Comparison of ENCODE assay signal across 9 cellular contexts in genomic region chr5:1204693-1205242, GRCh38. TPM values are rescaled to one million over a fixed set of nuclear protein-coding genes. Genes with fewer than 3 reads are reported as not detected.
DNase-seq lines count a peak whose midpoint lies in the region; ATAC-seq and TF ChIP-seq lines count a peak whose summit lies in the region.
"Had no signal": no experiment of that assay in that cellular context is flagged by ENCODE, and none has a peak within 500 bp of the region (broad histone marks: within the 10 kb centered on the region; RNA-seq: fewer than 3 reads in every experiment).

No MANE protein-coding gene starts in this region.

- H3K27me3 Mint-ChIP-seq in CD14-positive monocyte (ENCODE audit: low read depth in 3 of 3), result peaks cover 3 to 4% (median 3%) of the 10 kb centered on the region in 3 donors

- DNase-seq in T47D (ENCODE audit: low read depth in 1 of 2, low spot score in 1 of 2) (peak; percentile 82 to 91), breast epithelium (ENCODE audit: low spot score in 2 of 2) (no peak), OCI-M1 (lab: John Stamatoyannopoulos, UW) (peak; percentile 81), fibroblast of pulmonary artery (ENCODE audit: low read depth) (peak; percentile 31), transverse colon (no peak), CD14-positive monocyte (ENCODE audit: low spot score) (no peak)
- DNase-seq in activated T-cell treated with anti-CD3 and anti-CD28 coated beads, Interleukin-2, amount 50 U/mL, for 1 hour, result no peak
- DNase-seq: activated CD8-positive, alpha-beta T cell treated with anti-CD3 and anti-CD28 coated beads, Interleukin-2, amount 10 ng/mL, durations not matched to agents 7 days and 5 days had no signal

- H3K4me3 ChIP-seq in breast epithelium (no peak overlapping the region), fibroblast of pulmonary artery (replicated peaks; ENCODE audit: low read depth, low read length) (no peak overlapping the region), transverse colon (no peak overlapping the region)

- WGBS in transverse colon (ENCODE audit: low coverage in 1 of 2), 2 donors, result 27 to 31% methylated on average over 5 to 18 of the region's 18 CpGs

- TF ChIP-seq POLR2A in breast epithelium (IDR thresholded peaks at IDR 0.05) (no peak), transverse colon (IDR thresholded peaks at IDR 0.05) (no peak)

- no peak for ATAC-seq in HG03457 (IDR thresholded peaks at IDR 0.05; ENCODE audit: unreplicated experiment)
- ATAC-seq: activated CD8-positive, alpha-beta T cell treated with anti-CD3 and anti-CD28 coated beads, Interleukin-2, amount 10 ng/mL, durations not matched to agents 7 days and 5 days had no signal

- no peaks in the 10 kb centered on the region for H3K4me1 Mint-ChIP-seq in CD14-positive monocyte

- H3K4me3 Mint-ChIP-seq in CD14-positive monocyte, result no peak overlapping the region
- H3K4me3 Mint-ChIP-seq: activated CD8-positive, alpha-beta T cell treated with anti-CD3 and anti-CD28 coated beads, Interleukin-2, amount 10 ng/mL, durations not matched to agents 7 days and 5 days had no signal

- intact Hi-C loops in breast epithelium (cut with DNase I; ENCODE audit: low total_unique reads) (no loop called here), transverse colon (cut with DNase I; ENCODE audit: low total_unique reads) (no loop called here), CD14-positive monocyte (cut with micrococcal nuclease) (no loop called here)

- no peaks in the 10 kb centered on the region for H3K36me3 Mint-ChIP-seq in CD14-positive monocyte

- TF ChIP-seq EP300 in transverse colon (IDR thresholded peaks at IDR 0.05; ENCODE audit: low read depth), result no peak

- H3K27me3 ChIP-seq in breast epithelium, result peaks cover 0 to 58% of the 10 kb centered on the region in 2 donors
- peaks cover 35% of the 10 kb centered on the region for H3K27me3 ChIP-seq in transverse colon

- peaks cover 0 to 1% (median 0%) of the 10 kb centered on the region in 7 donors for H3K9me3 Mint-ChIP-seq in CD14-positive monocyte

- TF ChIP-seq CTCF in breast epithelium (IDR thresholded peaks at IDR 0.05) (no peak), fibroblast of pulmonary artery (IDR thresholded peaks at IDR 0.05; ENCODE audit: low read length, missing control alignments) (peak; percentile 47), transverse colon (IDR thresholded peaks at IDR 0.05) (peak in 3 of 5 experiments; percentile 16 to 44 (median 18)), CD14-positive monocyte (IDR thresholded peaks at IDR 0.05) (no peak)

- in situ Hi-C loops in T47D (cut with HindIII; ENCODE audit: low pct_unique_long_range_greater_than_20kb, low sequenced_read_pairs), result no loop called here
- in situ Hi-C loops in transverse colon (cut with MboI; ENCODE audit: low pct_ligation_motif_present in 1 of 4, low pct_unique_long_range_greater_than_20kb in 1 of 4, low sequenced_read_pairs in 3 of 4), result no loop called here

- H3K27ac Mint-ChIP-seq in CD14-positive monocyte, result no peak overlapping the region
- H3K27ac Mint-ChIP-seq: activated CD8-positive, alpha-beta T cell treated with anti-CD3 and anti-CD28 coated beads, Interleukin-2, amount 10 ng/mL, durations not matched to agents 7 days and 5 days had no signal

- no peaks in the 10 kb centered on the region for H3K9me3 ChIP-seq in breast epithelium
- no peaks in the 10 kb centered on the region for H3K9me3 ChIP-seq in transverse colon

- H3K4me1 ChIP-seq in breast epithelium (no peaks in the 10 kb centered on the region), transverse colon (peaks cover 0 to 11% (median 2%) of the 10 kb centered on the region in 4 donors)

- no peaks in the 10 kb centered on the region for H3K36me3 ChIP-seq in breast epithelium
- no peaks in the 10 kb centered on the region for H3K36me3 ChIP-seq in transverse colon

- no peak overlapping the region for H3K27ac ChIP-seq in breast epithelium
- no peak overlapping the region for H3K27ac ChIP-seq in transverse colon

RNA-seq across cellular contexts. Expression of gene SLC6A19, which starts 3.4 kb away (rescaled TPM):
- total RNA-seq in breast epithelium (not detected), transverse colon (100 to 1,000 TPM in 1 of 4 donors, 10 to 100 TPM in 1, 1 to 10 TPM in 1, not detected in 1; 2.5 to 106 (median 69.5) TPM)
- polyA plus RNA-seq in CD14-positive monocyte, result not detected
- total RNA-seq: activated CD8-positive, alpha-beta T cell treated with anti-CD3 and anti-CD28 coated beads, Interleukin-2, amount 10 ng/mL, durations not matched to agents 7 days and 5 days had no signal

RNA-seq across cellular contexts. Expression of gene SLC6A18, which starts 20.4 kb away (rescaled TPM):
- total RNA-seq in breast epithelium (not detected), transverse colon (not detected)
- not detected for polyA plus RNA-seq in CD14-positive monocyte
- total RNA-seq: activated CD8-positive, alpha-beta T cell treated with anti-CD3 and anti-CD28 coated beads, Interleukin-2, amount 10 ng/mL, durations not matched to agents 7 days and 5 days had no signal

Comparison
In these comparisons a context has a peak if more than half of its experiments do, and no peak if none do; other contexts are left out.
1. DNase-seq: peak in T47D (2 of 2), OCI-M1 (single experiment) and fibroblast of pulmonary artery (single experiment); none in breast epithelium (0 of 2), transverse colon (single experiment), CD14-positive monocyte (single experiment) and activated T-cell treated with anti-CD3 and anti-CD28 coated beads, Interleukin-2, amount 50 U/mL, for 1 hour (single experiment).
2. CTCF ChIP-seq: peak in fibroblast of pulmonary artery (single experiment) and transverse colon (3 of 5); none in breast epithelium (0 of 3) and CD14-positive monocyte (single experiment).